In the genomic region with DNA sequence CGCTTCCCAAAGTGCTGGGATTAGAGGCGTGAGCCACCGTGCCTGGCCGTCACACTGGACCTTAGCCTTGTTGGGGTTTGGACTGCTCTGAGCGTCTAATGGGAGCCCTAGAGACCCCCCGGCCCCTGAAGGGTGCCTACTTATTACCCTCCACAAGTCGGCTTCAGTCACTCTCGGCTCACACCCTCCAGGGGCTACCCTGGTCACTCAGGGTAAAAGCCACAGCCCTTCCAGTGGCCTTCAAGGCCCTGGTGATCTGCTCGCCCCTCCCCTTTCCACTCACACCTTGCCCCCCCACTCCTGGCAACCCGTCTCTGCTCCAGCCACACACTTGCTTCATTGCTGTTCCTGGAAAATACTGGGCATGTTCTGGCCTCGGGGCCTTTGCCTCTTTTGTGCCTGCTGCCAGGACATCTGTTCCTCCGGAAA, we compare ENCODE assay signal across 1 cellular context.
TF ChIP-seq lines count a peak whose summit lies in the region.

No MANE protein-coding gene starts in this region.

TF ChIP-seq in GM23338, 12 proteins besides CTCF, POLR2A, EP300 and RAD21 (continued from another document):
- TF ChIP-seq ZNF462 (CRISPR knock-in tag; IDR thresholded peaks at IDR 0.05) (no peak), EZH2 (IDR thresholded peaks at IDR 0.05; ENCODE audit: low read depth, unreplicated experiment) (no peak), STAT1 (IDR thresholded peaks at IDR 0.05; ENCODE audit: unreplicated experiment) (no peak), NANOG (IDR thresholded peaks at IDR 0.05; ENCODE audit: borderline replicate concordance) (no peak), EZH2phosphoT487 (IDR thresholded peaks at IDR 0.05; ENCODE audit: unreplicated experiment) (no peak)
- TF ChIP-seq, protein P1, sequence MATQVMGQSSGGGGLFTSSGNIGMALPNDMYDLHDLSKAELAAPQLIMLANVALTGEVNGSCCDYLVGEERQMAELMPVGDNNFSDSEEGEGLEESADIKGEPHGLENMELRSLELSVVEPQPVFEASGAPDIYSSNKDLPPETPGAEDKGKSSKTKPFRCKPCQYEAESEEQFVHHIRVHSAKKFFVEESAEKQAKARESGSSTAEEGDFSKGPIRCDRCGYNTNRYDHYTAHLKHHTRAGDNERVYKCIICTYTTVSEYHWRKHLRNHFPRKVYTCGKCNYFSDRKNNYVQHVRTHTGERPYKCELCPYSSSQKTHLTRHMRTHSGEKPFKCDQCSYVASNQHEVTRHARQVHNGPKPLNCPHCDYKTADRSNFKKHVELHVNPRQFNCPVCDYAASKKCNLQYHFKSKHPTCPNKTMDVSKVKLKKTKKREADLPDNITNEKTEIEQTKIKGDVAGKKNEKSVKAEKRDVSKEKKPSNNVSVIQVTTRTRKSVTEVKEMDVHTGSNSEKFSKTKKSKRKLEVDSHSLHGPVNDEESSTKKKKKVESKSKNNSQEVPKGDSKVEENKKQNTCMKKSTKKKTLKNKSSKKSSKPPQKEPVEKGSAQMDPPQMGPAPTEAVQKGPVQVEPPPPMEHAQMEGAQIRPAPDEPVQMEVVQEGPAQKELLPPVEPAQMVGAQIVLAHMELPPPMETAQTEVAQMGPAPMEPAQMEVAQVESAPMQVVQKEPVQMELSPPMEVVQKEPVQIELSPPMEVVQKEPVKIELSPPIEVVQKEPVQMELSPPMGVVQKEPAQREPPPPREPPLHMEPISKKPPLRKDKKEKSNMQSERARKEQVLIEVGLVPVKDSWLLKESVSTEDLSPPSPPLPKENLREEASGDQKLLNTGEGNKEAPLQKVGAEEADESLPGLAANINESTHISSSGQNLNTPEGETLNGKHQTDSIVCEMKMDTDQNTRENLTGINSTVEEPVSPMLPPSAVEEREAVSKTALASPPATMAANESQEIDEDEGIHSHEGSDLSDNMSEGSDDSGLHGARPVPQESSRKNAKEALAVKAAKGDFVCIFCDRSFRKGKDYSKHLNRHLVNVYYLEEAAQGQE (IDR thresholded peaks at IDR 0.05; ENCODE audit: unreplicated experiment), result no peak
- TF ChIP-seq, protein P2, sequence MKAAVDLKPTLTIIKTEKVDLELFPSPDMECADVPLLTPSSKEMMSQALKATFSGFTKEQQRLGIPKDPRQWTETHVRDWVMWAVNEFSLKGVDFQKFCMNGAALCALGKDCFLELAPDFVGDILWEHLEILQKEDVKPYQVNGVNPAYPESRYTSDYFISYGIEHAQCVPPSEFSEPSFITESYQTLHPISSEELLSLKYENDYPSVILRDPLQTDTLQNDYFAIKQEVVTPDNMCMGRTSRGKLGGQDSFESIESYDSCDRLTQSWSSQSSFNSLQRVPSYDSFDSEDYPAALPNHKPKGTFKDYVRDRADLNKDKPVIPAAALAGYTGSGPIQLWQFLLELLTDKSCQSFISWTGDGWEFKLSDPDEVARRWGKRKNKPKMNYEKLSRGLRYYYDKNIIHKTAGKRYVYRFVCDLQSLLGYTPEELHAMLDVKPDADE (IDR thresholded peaks at IDR 0.05), result no peak
TF ChIP-seq in GM23338: peak in this region for 0.
